ENCODE assay signal across 1 cellular context in the genomic region with DNA sequence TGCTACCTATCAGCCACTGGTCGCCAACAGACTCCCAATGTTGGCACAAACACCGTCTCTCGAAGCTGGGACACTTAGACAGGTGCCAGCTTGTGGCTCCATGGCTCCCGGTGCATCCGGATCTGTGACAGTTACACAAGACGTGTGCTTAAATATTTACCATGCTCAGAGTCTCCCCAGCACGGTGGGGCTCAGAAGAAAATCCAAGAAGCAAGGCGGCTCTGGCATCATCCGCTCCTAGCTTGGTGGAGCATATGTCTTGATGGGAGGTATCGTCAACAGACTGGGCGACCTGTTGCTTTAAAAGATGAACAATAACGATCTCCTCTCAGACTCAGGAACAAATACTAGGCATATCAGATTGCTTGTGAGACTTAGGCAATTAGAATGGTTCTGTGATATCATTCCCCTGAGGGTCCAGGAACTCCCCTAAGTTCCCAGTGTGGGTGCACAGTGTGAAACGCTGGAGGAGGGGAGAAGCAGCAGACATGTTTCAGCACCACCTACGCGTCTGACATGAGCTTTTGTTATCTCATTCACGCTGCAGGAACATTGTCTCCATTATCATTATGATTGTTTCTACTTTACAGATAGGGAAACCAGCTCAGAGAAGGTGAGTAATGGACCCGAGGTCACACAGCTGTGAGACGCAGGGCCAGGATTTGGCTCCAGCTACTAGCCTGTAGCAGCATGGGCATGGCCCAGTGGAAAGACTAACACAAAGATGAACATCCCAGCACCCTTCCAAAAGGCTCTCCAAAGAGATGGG.
TF ChIP-seq lines count a peak whose summit lies in the region.

No MANE protein-coding gene starts in this region.

TF ChIP-seq in K562, 482 proteins besides CTCF, POLR2A, EP300 and RAD21:
- TF ChIP-seq HDAC6 (IDR thresholded peaks at IDR 0.05; ENCODE audit: low read depth, low read length): no peak
- peak; percentile 36 for TF ChIP-seq ZFP36 (IDR thresholded peaks at IDR 0.05; ENCODE audit: low read depth, low read length, partially characterized antibody)
